2 cellular contexts compared by ENCODE assay signal in the genomic region with DNA sequence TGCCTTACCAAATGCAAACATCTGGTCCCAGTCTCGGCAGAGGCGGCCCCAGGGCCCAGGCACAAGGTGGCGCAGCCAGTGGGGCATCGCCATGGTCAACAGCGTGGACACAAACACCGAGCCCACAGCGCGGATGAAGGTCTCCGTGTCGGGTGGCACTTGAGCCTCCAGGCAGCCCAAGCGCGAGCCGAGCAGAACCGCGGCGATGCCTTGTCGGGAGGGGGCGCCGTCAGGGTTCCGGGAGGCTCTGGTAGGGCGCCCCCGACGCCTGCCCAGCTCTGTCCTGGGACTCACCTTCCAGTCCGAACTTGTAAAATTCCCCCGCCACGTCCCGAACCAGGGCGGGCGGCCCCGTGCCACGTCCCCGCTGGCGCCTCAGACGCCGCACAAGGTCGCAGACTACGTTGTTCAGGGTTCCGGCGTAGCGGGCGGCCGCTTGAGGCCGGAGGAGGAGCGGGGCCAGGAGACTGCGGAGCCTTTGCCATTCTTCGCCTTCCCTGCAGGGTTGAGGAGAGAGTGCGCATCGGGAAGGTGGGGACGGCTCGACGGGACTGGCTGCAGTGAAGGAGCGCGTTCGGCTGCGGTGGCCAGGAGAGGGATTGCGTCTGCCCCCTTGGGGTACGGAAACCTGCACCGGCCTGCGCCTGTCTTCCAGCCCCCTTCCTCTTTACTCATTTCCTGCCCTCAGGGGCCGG.
TF ChIP-seq lines count a peak whose summit lies in the region.

No MANE protein-coding gene starts in this region.

TF ChIP-seq in IMR-90, 13 proteins besides CTCF, POLR2A, EP300 and RAD21:
- TF ChIP-seq MAFK (IDR thresholded peaks at IDR 0.05; ENCODE audit: low read depth, low read length) (no peak), RFX5 (IDR thresholded peaks at IDR 0.05; ENCODE audit: low read depth, low read length) (no peak), BHLHE40 (IDR thresholded peaks at IDR 0.05; ENCODE audit: low read depth, low read length) (no peak), MXI1 (IDR thresholded peaks at IDR 0.05; ENCODE audit: borderline replicate concordance, low read depth, low read length) (no peak), CEBPB (IDR thresholded peaks at IDR 0.05; ENCODE audit: low read depth, low read length) (no peak), MAZ (IDR thresholded peaks at IDR 0.05; ENCODE audit: borderline replicate concordance, low read depth, low read length) (no peak), SMC3 (IDR thresholded peaks at IDR 0.05; ENCODE audit: low read depth, low read length) (no peak), NFE2L2 (IDR thresholded peaks at IDR 0.05; ENCODE audit: low read depth, low read length) (no peak), FOS (IDR thresholded peaks at IDR 0.05; ENCODE audit: low read depth, low read length) (no peak), RCOR1 (IDR thresholded peaks at IDR 0.05; ENCODE audit: insufficient replicate concordance, low read length) (no peak), CHD1 (IDR thresholded peaks at IDR 0.05; ENCODE audit: low read depth, low read length) (no peak)
- TF ChIP-seq, protein P1, sequence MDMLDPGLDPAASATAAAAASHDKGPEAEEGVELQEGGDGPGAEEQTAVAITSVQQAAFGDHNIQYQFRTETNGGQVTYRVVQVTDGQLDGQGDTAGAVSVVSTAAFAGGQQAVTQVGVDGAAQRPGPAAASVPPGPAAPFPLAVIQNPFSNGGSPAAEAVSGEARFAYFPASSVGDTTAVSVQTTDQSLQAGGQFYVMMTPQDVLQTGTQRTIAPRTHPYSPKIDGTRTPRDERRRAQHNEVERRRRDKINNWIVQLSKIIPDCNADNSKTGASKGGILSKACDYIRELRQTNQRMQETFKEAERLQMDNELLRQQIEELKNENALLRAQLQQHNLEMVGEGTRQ (IDR thresholded peaks at IDR 0.05; ENCODE audit: low read depth, low read length) = no peak
- TF ChIP-seq, protein P2, sequence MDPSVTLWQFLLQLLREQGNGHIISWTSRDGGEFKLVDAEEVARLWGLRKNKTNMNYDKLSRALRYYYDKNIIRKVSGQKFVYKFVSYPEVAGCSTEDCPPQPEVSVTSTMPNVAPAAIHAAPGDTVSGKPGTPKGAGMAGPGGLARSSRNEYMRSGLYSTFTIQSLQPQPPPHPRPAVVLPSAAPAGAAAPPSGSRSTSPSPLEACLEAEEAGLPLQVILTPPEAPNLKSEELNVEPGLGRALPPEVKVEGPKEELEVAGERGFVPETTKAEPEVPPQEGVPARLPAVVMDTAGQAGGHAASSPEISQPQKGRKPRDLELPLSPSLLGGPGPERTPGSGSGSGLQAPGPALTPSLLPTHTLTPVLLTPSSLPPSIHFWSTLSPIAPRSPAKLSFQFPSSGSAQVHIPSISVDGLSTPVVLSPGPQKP (IDR thresholded peaks at IDR 0.05; ENCODE audit: borderline replicate concordance, low read depth, low read length) = no peak
TF ChIP-seq in IMR-90: peak in this region for 0.

TF ChIP-seq in neural cell, 6 proteins besides CTCF, POLR2A, EP300 and RAD21:
- TF ChIP-seq TAF1 (IDR thresholded peaks at IDR 0.05; ENCODE audit: low read depth) = peak; percentile 44
- TF ChIP-seq SMC3 (conservative IDR thresholded peaks at IDR 0.05; ENCODE audit: poor library complexity) = no peak
- TF ChIP-seq, protein P3, sequence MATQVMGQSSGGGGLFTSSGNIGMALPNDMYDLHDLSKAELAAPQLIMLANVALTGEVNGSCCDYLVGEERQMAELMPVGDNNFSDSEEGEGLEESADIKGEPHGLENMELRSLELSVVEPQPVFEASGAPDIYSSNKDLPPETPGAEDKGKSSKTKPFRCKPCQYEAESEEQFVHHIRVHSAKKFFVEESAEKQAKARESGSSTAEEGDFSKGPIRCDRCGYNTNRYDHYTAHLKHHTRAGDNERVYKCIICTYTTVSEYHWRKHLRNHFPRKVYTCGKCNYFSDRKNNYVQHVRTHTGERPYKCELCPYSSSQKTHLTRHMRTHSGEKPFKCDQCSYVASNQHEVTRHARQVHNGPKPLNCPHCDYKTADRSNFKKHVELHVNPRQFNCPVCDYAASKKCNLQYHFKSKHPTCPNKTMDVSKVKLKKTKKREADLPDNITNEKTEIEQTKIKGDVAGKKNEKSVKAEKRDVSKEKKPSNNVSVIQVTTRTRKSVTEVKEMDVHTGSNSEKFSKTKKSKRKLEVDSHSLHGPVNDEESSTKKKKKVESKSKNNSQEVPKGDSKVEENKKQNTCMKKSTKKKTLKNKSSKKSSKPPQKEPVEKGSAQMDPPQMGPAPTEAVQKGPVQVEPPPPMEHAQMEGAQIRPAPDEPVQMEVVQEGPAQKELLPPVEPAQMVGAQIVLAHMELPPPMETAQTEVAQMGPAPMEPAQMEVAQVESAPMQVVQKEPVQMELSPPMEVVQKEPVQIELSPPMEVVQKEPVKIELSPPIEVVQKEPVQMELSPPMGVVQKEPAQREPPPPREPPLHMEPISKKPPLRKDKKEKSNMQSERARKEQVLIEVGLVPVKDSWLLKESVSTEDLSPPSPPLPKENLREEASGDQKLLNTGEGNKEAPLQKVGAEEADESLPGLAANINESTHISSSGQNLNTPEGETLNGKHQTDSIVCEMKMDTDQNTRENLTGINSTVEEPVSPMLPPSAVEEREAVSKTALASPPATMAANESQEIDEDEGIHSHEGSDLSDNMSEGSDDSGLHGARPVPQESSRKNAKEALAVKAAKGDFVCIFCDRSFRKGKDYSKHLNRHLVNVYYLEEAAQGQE (IDR thresholded peaks at IDR 0.05; ENCODE audit: borderline replicate concordance) = no peak
- peak; percentile 84 for TF ChIP-seq EZH2 (IDR thresholded peaks at IDR 0.05; ENCODE audit: borderline replicate concordance, insufficient read depth, low read length, poor library complexity, severe bottlenecking)
